In the genomic region with DNA sequence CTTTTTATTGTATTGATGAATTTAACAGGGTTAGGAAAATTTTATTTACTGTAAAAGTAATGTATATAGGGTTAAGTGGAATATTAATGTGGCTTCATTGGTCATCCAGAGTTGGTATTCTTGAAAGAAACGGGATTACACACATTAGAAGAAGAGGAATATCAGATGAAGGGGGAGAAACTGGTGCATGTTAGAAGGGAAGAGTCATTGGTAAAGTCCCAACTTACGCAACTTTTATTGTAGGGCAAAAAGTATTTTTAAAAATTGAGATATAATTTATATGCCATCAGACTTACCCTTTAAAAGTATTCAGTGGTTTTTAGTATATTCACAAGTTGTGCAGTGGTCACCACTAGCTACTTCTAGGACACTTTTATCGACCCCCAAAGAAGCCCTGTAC, we compare ENCODE assay signal across 29 cellular contexts.
"Had no signal": no experiment of that assay in that cellular context is flagged by ENCODE, and none has a peak within 500 bp of the region (broad histone marks: within the 10 kb centered on the region; RNA-seq: fewer than 3 reads in every experiment).

No MANE protein-coding gene starts in this region.

- H3K4me3 ChIP-seq: ascending aorta, SJCRH30, SK-N-MC had no signal

- ATAC-seq: activated CD4-positive, CD25-positive, alpha-beta regulatory T cell treated with anti-CD3 and anti-CD28 coated beads, Interleukin-2, amount 50 U/mL, for 24 hours; activated CD8-positive, alpha-beta memory T cell treated with anti-CD3 and anti-CD28 coated beads, Interleukin-2, amount 10 ng/mL, durations not matched to agents 7 days and 5 days; Panc1; WTC11 had no signal

- H3K9me3 ChIP-seq: ascending aorta, SJCRH30 had no signal

- H3K27me3 ChIP-seq: ascending aorta, SJCRH30 had no signal

- DNase-seq: activated CD4-positive, alpha-beta memory T cell treated with anti-CD3 and anti-CD28 coated beads for 36 hours; activated CD4-positive, alpha-beta T cell treated with anti-CD3 and anti-CD28 coated beads for 4 hours; activated CD4-positive, alpha-beta T cell treated with anti-CD3 and anti-CD28 coated beads, Interleukin-2, amount 50 U/mL, for 1 hour; activated CD8-positive, alpha-beta memory T cell treated with anti-CD3 and anti-CD28 coated beads for 24 hours; activated CD8-positive, alpha-beta memory T cell treated with anti-CD3 and anti-CD28 coated beads, Interleukin-2, amount 10 ng/mL, durations not matched to agents 7 days and 5 days; activated CD8-positive, alpha-beta memory T cell treated with anti-CD3 and anti-CD28 coated beads, Interleukin-2, amount 50 U/mL, for 48 hours; activated effector memory CD4-positive, alpha-beta T cell treated with anti-CD3 and anti-CD28 coated beads, Interleukin-2, amount 50 U/mL, for 16 hours; activated naive CD4-positive, alpha-beta T cell; activated naive CD4-positive, alpha-beta T cell treated with anti-CD3 and anti-CD28 coated beads, Interleukin-2, amount 50 U/mL, for 16 hours; activated naive CD8-positive, alpha-beta T cell treated with anti-CD3 and anti-CD28 coated beads for 36 hours; activated T-cell treated with anti-CD3 and anti-CD28 coated beads, Interleukin-2, amount 50 U/mL, for 48 hours; amygdala; caudate nucleus; cerebellar nuclear complex; NCI-H1048; NCI-H1105 treated with DMSO at 0.1 percent for 48 hours; NCI-H1436; NCI-H1694; NCI-H1930; NCI-H2081 treated with DMSO at 0.1 percent for 48 hours; NCI-H345; NCI-H524 treated with DMSO at 0.1 percent for 48 hours; SHP77; SJCRH30 had no signal

- H3K4me1 ChIP-seq: ascending aorta, SJCRH30 had no signal

- H3K27ac ChIP-seq: ascending aorta, SJCRH30, SK-N-MC had no signal
